Comparison of ENCODE assay signal across 28 cellular contexts in the genomic region with DNA sequence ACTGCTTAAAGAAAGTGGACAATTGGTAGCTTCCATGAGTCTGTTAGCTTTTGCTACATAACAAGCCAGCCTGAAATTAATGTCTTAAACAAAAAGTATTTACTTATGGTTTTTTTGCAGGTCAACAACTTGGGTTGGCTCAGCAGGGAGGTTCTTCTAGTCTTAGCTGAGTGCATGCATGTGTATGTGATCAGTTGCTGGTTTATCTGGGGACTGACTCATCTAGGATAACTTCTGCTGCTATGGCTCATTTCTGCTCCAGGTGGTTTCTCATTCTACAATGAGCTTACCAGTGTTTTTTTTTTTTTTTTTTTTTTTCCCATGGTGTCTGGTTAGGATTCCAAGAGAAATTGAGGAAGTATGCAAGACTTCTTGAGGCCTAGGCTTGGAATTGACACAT.
"Had no signal": no experiment of that assay in that cellular context is flagged by ENCODE, and none has a peak within 500 bp of the region (broad histone marks: within the 10 kb centered on the region; RNA-seq: fewer than 3 reads in every experiment).

No MANE protein-coding gene starts in this region.

- ATAC-seq: activated CD4-positive, CD25-positive, alpha-beta regulatory T cell treated with anti-CD3 and anti-CD28 coated beads, Interleukin-2, amount 50 U/mL, for 24 hours; esophagus mucosa; left lung; stimulated activated memory B cell treated with anti-CD40 and anti-IgM and Interleukin-4, amounts not matched to agents 10 μg/mL and 1 μg/mL and 100 μg/mL, for 72 hours; stimulated activated naive CD8-positive, alpha-beta T cell treated with anti-CD3 and anti-CD28 coated beads, Interleukin-15, amount 100 ng/mL, for 72 hours had no signal

- H3K27me3 ChIP-seq: colonic mucosa, left lung, neutrophil, sigmoid colon, uterus had no signal

- H3K4me3 ChIP-seq: colonic mucosa, left lung, lung, sigmoid colon, uterus had no signal

- DNase-seq: activated CD4-positive, alpha-beta T cell treated with anti-CD3 and anti-CD28 coated beads for 48 hours; activated CD4-positive, alpha-beta T cell treated with anti-CD3 and anti-CD28 coated beads, Interleukin-2, amount 50 U/mL, for 48 hours; activated CD8-positive, alpha-beta memory T cell treated with anti-CD3 and anti-CD28 coated beads for 24 hours; activated effector memory CD4-positive, alpha-beta T cell treated with Interleukin-2 at 50 U/mL for 16 hours; activated naive CD4-positive, alpha-beta T cell treated with Interleukin-2 at 50 U/mL for 16 hours; anterior cingulate cortex; cerebellar nuclear complex; colonic mucosa; effector memory CD4-positive, alpha-beta T cell; foreskin melanocyte; kidney glomerular epithelial cell; left lung; naive B cell; nephron progenitor cell; retina; sigmoid colon; small intestine; stimulated activated CD4-positive, alpha-beta T cell treated with anti-CD3 and anti-CD28 coated beads, Interleukin-4, amount 100 ng/mL, for 24 hours; stimulated activated naive CD8-positive, alpha-beta T cell treated with anti-CD3 and anti-CD28 coated beads, Interleukin-15, amount 100 ng/mL, for 72 hours; substantia nigra; T1000; uterus; WERI-Rb-1 had no signal

- H3K36me3 ChIP-seq: colonic mucosa, left lung, neutrophil, sigmoid colon, uterus, WERI-Rb-1 had no signal

- FAIRE-seq: small intestine had no signal
